ENCODE assay signal across 39 cellular contexts in genomic region chr15:34357653-34358052, GRCh38. TPM values are rescaled to one million over a fixed set of nuclear protein-coding genes. Genes with fewer than 3 reads are reported as not detected.
"Had no signal": no experiment of that assay in that cellular context is flagged by ENCODE, and none has a peak within 500 bp of the region (broad histone marks: within the 10 kb centered on the region; RNA-seq: fewer than 3 reads in every experiment).

No MANE protein-coding gene starts in this region.

- ATAC-seq: activated CD8-positive, alpha-beta T cell treated with anti-CD3 and anti-CD28 coated beads for 36 hours; activated naive CD4-positive, alpha-beta T cell treated with anti-CD3 and anti-CD28 coated beads, Interleukin-2, amount 50 U/mL, for 72 hours; activated T-cell treated with anti-CD3 and anti-CD28 coated beads, Interleukin-2, amount 50 U/mL, for 72 hours; activated T-helper 17 cell treated with anti-CD3 and anti-CD28 coated beads, Interleukin-2, amount 50 U/mL, for 72 hours; body of pancreas had no signal

- H3K4me1 Mint-ChIP-seq: activated B cell treated with CpG ODN at 0.5 μM for 24 hours; activated naive CD8-positive, alpha-beta T cell treated with anti-CD3 and anti-CD28 coated beads for 36 hours had no signal

- H3K4me3 ChIP-seq: adrenal gland, body of pancreas, breast epithelium had no signal

- H3K27ac Mint-ChIP-seq: activated B cell treated with CpG ODN at 0.5 μM for 24 hours; activated CD4-positive, alpha-beta memory T cell treated with anti-CD3 and anti-CD28 coated beads for 36 hours; activated CD4-positive, alpha-beta T cell treated with anti-CD3 and anti-CD28 coated beads, Interleukin-2, amount 10 ng/mL, durations not matched to agents 24 days and 14 days; activated CD8-positive, alpha-beta T cell treated with anti-CD3 and anti-CD28 coated beads for 36 hours; activated naive CD4-positive, alpha-beta T cell treated with anti-CD3 and anti-CD28 coated beads for 36 hours; activated naive CD8-positive, alpha-beta T cell treated with anti-CD3 and anti-CD28 coated beads for 36 hours; activated T-cell treated with anti-CD3 and anti-CD28 coated beads, Interleukin-2, amount 50 U/mL, for 72 hours; activated T-helper 1 cell treated with anti-CD3 and anti-CD28 coated beads, Interleukin-12 subunit alpha, Interleukin-12 subunit beta, Interleukin-2, Interleukin-4 antibody, amounts not matched to agents 30 ng/mL and 10 ng/mL and 1 ng/mL, durations not matched to agents 14 hours and 24 hours and 36 hours; activated T-helper 17 cell treated with anti-CD3 and anti-CD28 coated beads, Interleukin-2, amount 50 U/mL, for 72 hours; T-helper 1 cell treated with Interleukin-12 subunit alpha and Interleukin-12 subunit beta and Interleukin-4 antibody, amounts not matched to agents 30 μg/mL and 1 μg/mL, for 36 hours; T-helper 2 cell treated with Interferon-gamma antibody and Interleukin-4, amounts not matched to agents 5 μg/mL and 100 μg/mL, for 36 hours had no signal

- DNase-seq: activated B cell treated with CpG ODN at 0.5 μM for 24 hours; activated CD4-positive, alpha-beta memory T cell treated with anti-CD3 and anti-CD28 coated beads for 36 hours; activated CD4-positive, alpha-beta T cell treated with anti-CD3 and anti-CD28 coated beads for 4 hours; activated CD4-positive, alpha-beta T cell treated with anti-CD3 and anti-CD28 coated beads, Interleukin-2, amount 10 ng/mL, durations not matched to agents 24 days and 14 days; activated CD4-positive, alpha-beta T cell treated with anti-CD3 and anti-CD28 coated beads, Interleukin-2, amount 50 U/mL, for 1 hour; activated CD4-positive, alpha-beta T cell treated with anti-CD3 and anti-CD28 coated beads, Interleukin-2, amount 50 U/mL, for 4 hours; activated CD4-positive, CD25-positive, alpha-beta regulatory T cell treated with anti-CD3 and anti-CD28 coated beads, Interleukin-2, amount 50 U/mL, for 72 hours; activated CD8-positive, alpha-beta memory T cell treated with anti-CD3 and anti-CD28 coated beads, Interleukin-2, amount 50 U/mL, for 4 hours; activated CD8-positive, alpha-beta T cell treated with anti-CD3 and anti-CD28 coated beads for 36 hours; activated effector memory CD4-positive, alpha-beta T cell treated with anti-CD3 and anti-CD28 coated beads, Interleukin-2, amount 50 U/mL, for 16 hours; activated gamma-delta T cell treated with Interleukin-2 at 50 U/mL for 16 hours; activated naive CD4-positive, alpha-beta T cell; activated naive CD4-positive, alpha-beta T cell treated with anti-CD3 and anti-CD28 coated beads for 36 hours; activated naive CD4-positive, alpha-beta T cell treated with anti-CD3 and anti-CD28 coated beads, Interleukin-2, amount 50 U/mL, for 16 hours; activated naive CD8-positive, alpha-beta T cell treated with anti-CD3 and anti-CD28 coated beads for 36 hours; activated T-cell treated with anti-CD3 and anti-CD28 coated beads for 4 hours; activated T-cell treated with anti-CD3 and anti-CD28 coated beads, Interleukin-2, amount 50 U/mL, for 1 hour; activated T-cell treated with anti-CD3 and anti-CD28 coated beads, Interleukin-2, amount 50 U/mL, for 72 hours; amniotic stem cell; aorta; body of pancreas; brain microvascular endothelial cell; central memory CD4-positive, alpha-beta T cell; T-helper 1 cell; T-helper 2 cell; T-helper 9 cell had no signal

- H3K4me1 ChIP-seq: adrenal gland, body of pancreas, breast epithelium had no signal

- H3K27ac ChIP-seq: adrenal gland, body of pancreas, brain microvascular endothelial cell, breast epithelium, VCaP had no signal

- H3K9me3 Mint-ChIP-seq: activated B cell treated with CpG ODN at 0.5 μM for 24 hours; activated CD4-positive, alpha-beta memory T cell treated with anti-CD3 and anti-CD28 coated beads for 36 hours; activated CD4-positive, alpha-beta T cell treated with anti-CD3 and anti-CD28 coated beads, Interleukin-2, amount 10 ng/mL, durations not matched to agents 24 days and 14 days; activated CD8-positive, alpha-beta T cell treated with anti-CD3 and anti-CD28 coated beads for 36 hours; activated naive CD4-positive, alpha-beta T cell treated with anti-CD3 and anti-CD28 coated beads for 36 hours; activated naive CD4-positive, alpha-beta T cell treated with anti-CD3 and anti-CD28 coated beads, Interleukin-2, amount 50 U/mL, for 72 hours; activated naive CD8-positive, alpha-beta T cell treated with anti-CD3 and anti-CD28 coated beads for 36 hours; activated T-cell treated with anti-CD3 and anti-CD28 coated beads, Interleukin-2, amount 50 U/mL, for 72 hours; activated T-helper 1 cell treated with anti-CD3 and anti-CD28 coated beads, Interleukin-12 subunit alpha, Interleukin-12 subunit beta, Interleukin-2, Interleukin-4 antibody, amounts not matched to agents 30 ng/mL and 10 ng/mL and 1 ng/mL, durations not matched to agents 14 hours and 24 hours and 36 hours; activated T-helper 17 cell treated with anti-CD3 and anti-CD28 coated beads, Interleukin-2, amount 50 U/mL, for 72 hours; T-helper 1 cell treated with Interleukin-12 subunit alpha and Interleukin-12 subunit beta and Interleukin-4 antibody, amounts not matched to agents 30 μg/mL and 1 μg/mL, for 36 hours; T-helper 2 cell treated with Interferon-gamma antibody and Interleukin-4, amounts not matched to agents 5 μg/mL and 100 μg/mL, for 36 hours had no signal

- FAIRE-seq: astrocyte, TTC549 had no signal

- H3K4me3 Mint-ChIP-seq: activated B cell treated with CpG ODN at 0.5 μM for 24 hours; activated CD4-positive, alpha-beta memory T cell treated with anti-CD3 and anti-CD28 coated beads for 36 hours; activated CD4-positive, alpha-beta T cell treated with anti-CD3 and anti-CD28 coated beads, Interleukin-2, amount 10 ng/mL, durations not matched to agents 24 days and 14 days; activated CD8-positive, alpha-beta T cell treated with anti-CD3 and anti-CD28 coated beads for 36 hours; activated naive CD4-positive, alpha-beta T cell treated with anti-CD3 and anti-CD28 coated beads for 36 hours; activated naive CD8-positive, alpha-beta T cell treated with anti-CD3 and anti-CD28 coated beads for 36 hours; activated T-cell treated with anti-CD3 and anti-CD28 coated beads, Interleukin-2, amount 50 U/mL, for 72 hours; activated T-helper 1 cell treated with anti-CD3 and anti-CD28 coated beads, Interleukin-12 subunit alpha, Interleukin-12 subunit beta, Interleukin-2, Interleukin-4 antibody, amounts not matched to agents 30 ng/mL and 10 ng/mL and 1 ng/mL, durations not matched to agents 14 hours and 24 hours and 36 hours; activated T-helper 17 cell treated with anti-CD3 and anti-CD28 coated beads, Interleukin-2, amount 50 U/mL, for 72 hours; T-helper 1 cell treated with Interleukin-12 subunit alpha and Interleukin-12 subunit beta and Interleukin-4 antibody, amounts not matched to agents 30 μg/mL and 1 μg/mL, for 36 hours; T-helper 2 cell treated with Interferon-gamma antibody and Interleukin-4, amounts not matched to agents 5 μg/mL and 100 μg/mL, for 36 hours had no signal

- H3K36me3 ChIP-seq: breast epithelium had no signal

- H3K27me3 Mint-ChIP-seq: activated B cell treated with CpG ODN at 0.5 μM for 24 hours; activated CD4-positive, alpha-beta memory T cell treated with anti-CD3 and anti-CD28 coated beads for 36 hours; activated CD4-positive, alpha-beta T cell treated with anti-CD3 and anti-CD28 coated beads, Interleukin-2, amount 10 ng/mL, durations not matched to agents 24 days and 14 days; activated CD8-positive, alpha-beta T cell treated with anti-CD3 and anti-CD28 coated beads for 36 hours; activated naive CD8-positive, alpha-beta T cell treated with anti-CD3 and anti-CD28 coated beads for 36 hours; activated T-helper 17 cell treated with anti-CD3 and anti-CD28 coated beads, Interleukin-2, amount 50 U/mL, for 72 hours had no signal

- H3K9me3 ChIP-seq: adrenal gland, body of pancreas, breast epithelium had no signal

- H3K27me3 ChIP-seq: adrenal gland, body of pancreas, brain microvascular endothelial cell, breast epithelium had no signal

RNA-seq across cellular contexts. Expression of gene NUTM1, which starts 14.5 kb away (rescaled TPM):
- total RNA-seq: activated B cell treated with CpG ODN at 0.5 μM for 24 hours; activated CD4-positive, alpha-beta memory T cell treated with anti-CD3 and anti-CD28 coated beads for 36 hours; activated CD4-positive, alpha-beta T cell treated with anti-CD3 and anti-CD28 coated beads, Interleukin-2, amount 10 ng/mL, durations not matched to agents 24 days and 14 days; activated CD8-positive, alpha-beta memory T cell treated with anti-CD3 and anti-CD28 coated beads for 36 hours; activated CD8-positive, alpha-beta T cell treated with anti-CD3 and anti-CD28 coated beads for 36 hours; activated naive CD4-positive, alpha-beta T cell treated with anti-CD3 and anti-CD28 coated beads, Interleukin-2, amount 50 U/mL, for 72 hours; activated naive CD8-positive, alpha-beta T cell treated with anti-CD3 and anti-CD28 coated beads for 36 hours; activated T-cell treated with anti-CD3 and anti-CD28 coated beads, Interleukin-2, amount 50 U/mL, for 72 hours; activated T-helper 1 cell treated with anti-CD3 and anti-CD28 coated beads, Interleukin-12 subunit alpha, Interleukin-12 subunit beta, Interleukin-2, Interleukin-4 antibody, amounts not matched to agents 30 ng/mL and 10 ng/mL and 1 ng/mL, durations not matched to agents 14 hours and 24 hours and 36 hours; activated T-helper 17 cell treated with anti-CD3 and anti-CD28 coated beads, Interleukin-2, amount 50 U/mL, for 72 hours; adrenal gland; aorta; astrocyte; body of pancreas; breast epithelium; cardiac septum; cerebellum had no signal
- polyA plus RNA-seq: aorta had no signal
